14 cellular contexts compared by ENCODE assay signal in the genomic region with DNA sequence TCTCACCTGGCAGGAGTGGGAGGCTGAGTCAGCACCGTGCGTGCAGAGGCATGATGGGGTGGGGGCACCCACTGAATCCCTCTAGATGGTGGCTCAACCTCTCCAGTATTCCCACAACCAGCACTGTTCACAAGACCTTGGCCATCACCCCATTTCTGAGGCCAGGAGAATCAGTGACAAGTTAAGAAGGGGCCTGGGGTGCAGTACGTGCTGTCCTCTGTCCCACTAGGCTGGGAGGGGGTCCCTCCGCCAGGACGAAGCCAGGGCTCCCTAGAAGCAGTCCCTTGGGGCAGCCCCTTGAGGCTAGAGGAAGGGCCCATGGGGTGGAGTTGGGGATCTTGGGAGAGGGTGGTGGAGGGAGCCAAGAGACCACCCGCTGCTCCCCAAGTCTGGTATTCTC. TPM values are rescaled to one million over a fixed set of nuclear protein-coding genes. Genes with fewer than 3 reads are reported as not detected.
"Had no signal": no experiment of that assay in that cellular context is flagged by ENCODE, and none has a peak within 500 bp of the region (broad histone marks: within the 10 kb centered on the region; RNA-seq: fewer than 3 reads in every experiment).

No MANE protein-coding gene starts in this region.

- DNase-seq: activated CD4-positive, alpha-beta memory T cell treated with anti-CD3 and anti-CD28 coated beads for 36 hours; activated naive CD4-positive, alpha-beta T cell treated with anti-CD3 and anti-CD28 coated beads, Interleukin-2, amount 10 ng/mL, durations not matched to agents 7 days and 5 days; mesenchymal stem cell; stimulated activated naive B cell treated with anti-CD40 and anti-IgM and Interleukin-4, amounts not matched to agents 10 μg/mL and 1 μg/mL and 100 μg/mL, for 72 hours; SW 1271; trophoblast cell had no signal

- H3K36me3 Mint-ChIP-seq: activated CD4-positive, alpha-beta memory T cell treated with anti-CD3 and anti-CD28 coated beads for 36 hours; activated naive CD4-positive, alpha-beta T cell treated with anti-CD3 and anti-CD28 coated beads, Interleukin-2, amount 10 ng/mL, durations not matched to agents 7 days and 5 days; stimulated activated naive B cell treated with anti-CD40 and anti-IgM and Interleukin-4, amounts not matched to agents 10 μg/mL and 1 μg/mL and 100 μg/mL, for 72 hours had no signal

- H3K9me3 Mint-ChIP-seq: activated CD4-positive, alpha-beta memory T cell treated with anti-CD3 and anti-CD28 coated beads for 36 hours; activated naive CD4-positive, alpha-beta T cell treated with anti-CD3 and anti-CD28 coated beads, Interleukin-2, amount 10 ng/mL, durations not matched to agents 7 days and 5 days; neural crest cell; stimulated activated naive B cell treated with anti-CD40 and anti-IgM and Interleukin-4, amounts not matched to agents 10 μg/mL and 1 μg/mL and 100 μg/mL, for 72 hours; T-helper 2 cell treated with Interferon-gamma antibody and Interleukin-4, amounts not matched to agents 5 μg/mL and 100 μg/mL, for 36 hours had no signal

- H3K27me3 Mint-ChIP-seq: activated CD4-positive, alpha-beta memory T cell treated with anti-CD3 and anti-CD28 coated beads for 36 hours had no signal

- H3K4me3 Mint-ChIP-seq: activated CD4-positive, alpha-beta memory T cell treated with anti-CD3 and anti-CD28 coated beads for 36 hours; activated naive CD4-positive, alpha-beta T cell treated with anti-CD3 and anti-CD28 coated beads, Interleukin-2, amount 10 ng/mL, durations not matched to agents 7 days and 5 days; neural crest cell; stimulated activated naive B cell treated with anti-CD40 and anti-IgM and Interleukin-4, amounts not matched to agents 10 μg/mL and 1 μg/mL and 100 μg/mL, for 72 hours; T-helper 2 cell treated with Interferon-gamma antibody and Interleukin-4, amounts not matched to agents 5 μg/mL and 100 μg/mL, for 36 hours had no signal

- H3K9me3 ChIP-seq: adrenal gland, body of pancreas, SJSA1 had no signal

- H3K4me1 Mint-ChIP-seq: activated naive CD4-positive, alpha-beta T cell treated with anti-CD3 and anti-CD28 coated beads, Interleukin-2, amount 10 ng/mL, durations not matched to agents 7 days and 5 days; stimulated activated naive B cell treated with anti-CD40 and anti-IgM and Interleukin-4, amounts not matched to agents 10 μg/mL and 1 μg/mL and 100 μg/mL, for 72 hours had no signal

- H3K4me1 ChIP-seq: parathyroid adenoma, SJSA1 had no signal

- H3K27me3 ChIP-seq: adrenal gland, body of pancreas, SJSA1 had no signal

- H3K27ac Mint-ChIP-seq: activated CD4-positive, alpha-beta memory T cell treated with anti-CD3 and anti-CD28 coated beads for 36 hours; activated naive CD4-positive, alpha-beta T cell treated with anti-CD3 and anti-CD28 coated beads, Interleukin-2, amount 10 ng/mL, durations not matched to agents 7 days and 5 days; stimulated activated naive B cell treated with anti-CD40 and anti-IgM and Interleukin-4, amounts not matched to agents 10 μg/mL and 1 μg/mL and 100 μg/mL, for 72 hours; T-helper 2 cell treated with Interferon-gamma antibody and Interleukin-4, amounts not matched to agents 5 μg/mL and 100 μg/mL, for 36 hours had no signal

- H3K36me3 ChIP-seq: adrenal gland, SJSA1 had no signal

- H3K4me3 ChIP-seq: adrenal gland, body of pancreas, SJSA1 had no signal

- ATAC-seq: body of pancreas; esophagus mucosa; stimulated activated naive B cell treated with anti-CD40 and anti-IgM and Interleukin-4, amounts not matched to agents 10 μg/mL and 1 μg/mL and 100 μg/mL, for 72 hours had no signal

- H3K27ac ChIP-seq: adrenal gland, body of pancreas, parathyroid adenoma, SJSA1 had no signal

RNA-seq across cellular contexts. Expression of a gene that starts 4.8 kb away (rescaled TPM):
- total RNA-seq: activated CD4-positive, alpha-beta memory T cell treated with anti-CD3 and anti-CD28 coated beads for 36 hours; dermis microvascular lymphatic vessel endothelial cell; neural crest cell; SJSA1 had no signal

RNA-seq across cellular contexts. Expression of a gene that starts 19.1 kb away (rescaled TPM):
- total RNA-seq: activated CD4-positive, alpha-beta memory T cell treated with anti-CD3 and anti-CD28 coated beads for 36 hours; SJSA1 had no signal
